Comparison of ENCODE assay signal across 1 cellular context in the genomic region with DNA sequence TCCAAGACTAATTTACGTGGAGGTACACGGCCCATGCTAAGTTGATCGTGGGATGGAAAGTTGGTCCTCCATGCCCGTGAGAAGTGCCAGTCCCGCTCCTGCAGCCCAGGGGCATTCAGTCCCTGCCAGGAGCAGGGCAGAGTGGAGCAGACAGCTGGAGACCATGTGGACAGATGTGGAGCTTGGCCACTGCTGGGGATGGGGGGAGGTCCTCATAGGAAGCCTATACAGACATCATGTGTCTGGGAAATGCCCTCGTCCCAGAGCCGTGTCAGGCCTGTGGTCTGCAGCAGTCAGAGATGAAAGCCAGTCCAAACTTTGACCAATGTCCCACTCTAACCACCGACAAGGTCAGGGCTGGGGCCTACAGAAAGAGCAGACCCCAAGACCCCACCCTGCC.
TF ChIP-seq lines count a peak whose summit lies in the region.

No MANE protein-coding gene starts in this region.

TF ChIP-seq in HepG2, 621 proteins besides CTCF, POLR2A, EP300 and RAD21 (continued from another document):
- no peak for TF ChIP-seq MAFK (conservative IDR thresholded peaks at IDR 0.05 in 1 of 2, IDR thresholded peaks at IDR 0.05 in 1 of 2; ENCODE audit: low read length in 2 of 2)
- no peak for TF ChIP-seq ZNF274 (CRISPR knock-in tag; IDR thresholded peaks at IDR 0.05)
- TF ChIP-seq, protein P1, sequence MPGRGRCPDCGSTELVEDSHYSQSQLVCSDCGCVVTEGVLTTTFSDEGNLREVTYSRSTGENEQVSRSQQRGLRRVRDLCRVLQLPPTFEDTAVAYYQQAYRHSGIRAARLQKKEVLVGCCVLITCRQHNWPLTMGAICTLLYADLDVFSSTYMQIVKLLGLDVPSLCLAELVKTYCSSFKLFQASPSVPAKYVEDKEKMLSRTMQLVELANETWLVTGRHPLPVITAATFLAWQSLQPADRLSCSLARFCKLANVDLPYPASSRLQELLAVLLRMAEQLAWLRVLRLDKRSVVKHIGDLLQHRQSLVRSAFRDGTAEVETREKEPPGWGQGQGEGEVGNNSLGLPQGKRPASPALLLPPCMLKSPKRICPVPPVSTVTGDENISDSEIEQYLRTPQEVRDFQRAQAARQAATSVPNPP (CRISPR knock-in tag; IDR thresholded peaks at IDR 0.05): no peak
- no peak for TF ChIP-seq ZNF446 (CRISPR knock-in tag; IDR thresholded peaks at IDR 0.05)
- TF ChIP-seq ZNF549 (CRISPR knock-in tag; IDR thresholded peaks at IDR 0.05): no peak
